Comparison of ENCODE assay signal across 26 cellular contexts in genomic region chr5:180621311-180621710, GRCh38. TPM values are rescaled to one million over a fixed set of nuclear protein-coding genes. Genes with fewer than 3 reads are reported as not detected.
A peak's percentile ranks its signal among the peaks of the same experiment; 100 is the strongest.
DNase-seq lines count a peak whose midpoint lies in the region; ATAC-seq, FAIRE-seq and TF ChIP-seq lines count a peak whose summit lies in the region.
"Had no signal": no experiment of that assay in that cellular context is flagged by ENCODE, and none has a peak within 500 bp of the region (broad histone marks: within the 10 kb centered on the region; RNA-seq: fewer than 3 reads in every experiment).

No MANE protein-coding gene starts in this region.

- peak overlapping the region; percentile 82 for H3K14ac ChIP-seq in neuronal stem cell (ENCODE audit: low read length)

- TF ChIP-seq POLR2A in K562 (conservative IDR thresholded peaks at IDR 0.05) = no peak
- no peak for TF ChIP-seq POLR2A in ovary (IDR thresholded peaks at IDR 0.05)

- H3K9me1 ChIP-seq in K562 (ENCODE audit: control insufficient read depth, insufficient read depth, low read length) = no peaks in the 10 kb centered on the region

- no peak overlapping the region for H2AFZ ChIP-seq in K562 (ENCODE audit: low read depth, low read length)
- H2AFZ ChIP-seq in neuronal stem cell (ENCODE audit: low read length) = no peak overlapping the region

- H3K27me3 ChIP-seq in K562 (ENCODE audit: control insufficient read depth in 2 of 2, insufficient read depth in 2 of 2, low read length in 2 of 2) (peaks cover 6 to 43% of the 10 kb centered on the region in 2 experiments), neuronal stem cell (ENCODE audit: control insufficient read depth in 3 of 3, insufficient read depth in 3 of 3, low read depth in 1 of 3, low read length in 3 of 3) (peaks cover 0 to 10% (median 4%) of the 10 kb centered on the region in 3 experiments), ovary (no peaks in the 10 kb centered on the region)
- H3K27me3 ChIP-seq in CD8-positive, alpha-beta T cell (ENCODE audit: insufficient read depth, low read length) = no peaks in the 10 kb centered on the region

- H3K4me3 Mint-ChIP-seq in stimulated activated naive CD8-positive, alpha-beta T cell treated with anti-CD3 and anti-CD28 coated beads, Interleukin-15, amount 100 ng/mL, for 72 hours = no peak overlapping the region
- no peak overlapping the region for H3K4me3 Mint-ChIP-seq in CD8-positive, alpha-beta T cell
- H3K4me3 Mint-ChIP-seq: CD14-positive monocyte; CD4-positive, alpha-beta memory T cell had no signal

- 36% methylated on average over 27 of the region's 32 CpGs for WGBS in K562 (ENCODE audit: insufficient coverage, low coverage, missing lambda C conversion rate)
- WGBS in neuronal stem cell (ENCODE audit: extremely low coverage in 2 of 2, insufficient read length in 2 of 2, insufficient replicate concordance in 1 of 2), 2 donors = no CpG with 5 or more reads among the region's 32 CpGs
- 78 to 84% (median 82%) methylated on average over 32 of the region's 32 CpGs for WGBS in ovary, 3 donors

- peaks cover 31% of the 10 kb centered on the region for H3K4me1 Mint-ChIP-seq in stimulated activated naive CD8-positive, alpha-beta T cell treated with anti-CD3 and anti-CD28 coated beads, Interleukin-15, amount 100 ng/mL, for 72 hours
- H3K4me1 Mint-ChIP-seq in CD8-positive, alpha-beta T cell (ENCODE audit: low read depth) = peaks cover 21% of the 10 kb centered on the region

- no TSS peak for BruUV-seq in K562 (replicated peaks; lab: Mats Ljungman, UMichigan)

- no peaks in the 10 kb centered on the region for H4K20me1 ChIP-seq in K562 (replicated peaks; ENCODE audit: control insufficient read depth, insufficient read depth, low read length)
- H4K20me1 ChIP-seq: BLaER1 had no signal

- peak overlapping the region; percentile 66 for H3K4ac ChIP-seq in neuronal stem cell (ENCODE audit: low read length)

- peaks cover 0 to 35% of the 10 kb centered on the region in 2 experiments; a peak in 2 of 5 replicates for H3K4me1 ChIP-seq in K562 (replicated peaks in 1 of 2; ENCODE audit: control insufficient read depth in 2 of 2, insufficient read depth in 2 of 2, low read length in 2 of 2)
- H3K4me1 ChIP-seq in neuronal stem cell (ENCODE audit: control insufficient read depth in 2 of 2, insufficient read depth in 1 of 2, low read depth in 1 of 2, low read length in 2 of 2) = peaks cover 10% of the 10 kb centered on the region in 2 donors
- no peaks in the 10 kb centered on the region for H3K4me1 ChIP-seq in ovary (ENCODE audit: insufficient read depth)
- H3K4me1 ChIP-seq in CD8-positive, alpha-beta T cell (ENCODE audit: insufficient read depth, low read length) = peaks cover 16% of the 10 kb centered on the region
- H3K4me1 ChIP-seq: BE2C, Caco-2 had no signal

- no peak overlapping the region for H4K91ac ChIP-seq in neuronal stem cell (ENCODE audit: low read depth, low read length, poor library complexity)

- no peaks in the 10 kb centered on the region for H3K36me3 Mint-ChIP-seq in CD8-positive, alpha-beta T cell
- H3K36me3 Mint-ChIP-seq: CD14-positive monocyte; CD4-positive, alpha-beta memory T cell; CD4-positive, CD25-positive, alpha-beta regulatory T cell had no signal

- intact Hi-C loops in K562 (cut with micrococcal nuclease) = no loop called here
- intact Hi-C loops in ovary (cut with DNase I) = no loop called here
- intact Hi-C loops in CD8-positive, alpha-beta T cell (cut with DNase I, micrococcal nuclease) = no loop called here

- peak; percentile 5 for ATAC-seq in stimulated activated naive CD8-positive, alpha-beta T cell treated with anti-CD3 and anti-CD28 coated beads, Interleukin-15, amount 100 ng/mL, for 72 hours
- ATAC-seq in stimulated activated naive CD8-positive, alpha-beta T cell treated with anti-CD3 and anti-CD28 coated beads, Interleukin-15, Interleukin-2, amounts not matched to agents 100 U/mL and 50 U/mL, for 24 hours = no peak
- no peak for ATAC-seq in K562
- no peak for ATAC-seq in CD8-positive, alpha-beta T cell
- ATAC-seq: GM12878 had no signal

- H2BK15ac ChIP-seq in neuronal stem cell (ENCODE audit: low read length) = peak overlapping the region; percentile 75

- no peaks in the 10 kb centered on the region for H3K9me3 ChIP-seq in K562 (replicated peaks; ENCODE audit: control insufficient read depth, insufficient read depth, low read depth, low read length)
- peaks cover 0 to 6% of the 10 kb centered on the region in 2 donors for H3K9me3 ChIP-seq in neuronal stem cell (replicated peaks in 1 of 2; ENCODE audit: control insufficient read depth in 2 of 2, insufficient read depth in 1 of 2, low read depth in 1 of 2, low read length in 2 of 2)
- no peaks in the 10 kb centered on the region for H3K9me3 ChIP-seq in ovary
- no peaks in the 10 kb centered on the region for H3K9me3 ChIP-seq in CD8-positive, alpha-beta T cell (ENCODE audit: low read length)
- H3K9me3 ChIP-seq: BE2C, BLaER1, Caco-2 had no signal

- H3K4me2 ChIP-seq in K562 (ENCODE audit: insufficient read depth, low read length) (no peak overlapping the region), neuronal stem cell (ENCODE audit: insufficient read depth, low read length, poor library complexity, severe bottlenecking) (no peak overlapping the region)
- H3K4me2 ChIP-seq: BLaER1 had no signal

- no peaks in the 10 kb centered on the region for H3K9me3 Mint-ChIP-seq in stimulated activated naive CD8-positive, alpha-beta T cell treated with anti-CD3 and anti-CD28 coated beads, Interleukin-15, amount 100 ng/mL, for 72 hours
- H3K9me3 Mint-ChIP-seq in CD8-positive, alpha-beta T cell = no peaks in the 10 kb centered on the region
- H3K9me3 Mint-ChIP-seq: CD4-positive, alpha-beta memory T cell; CD4-positive, CD25-positive, alpha-beta regulatory T cell had no signal

- TF ChIP-seq RAD21 in K562 (CRISPR knock-in tag; conservative IDR thresholded peaks at IDR 0.05 in 1 of 2, IDR thresholded peaks at IDR 0.05 in 1 of 2) = no peak

- FAIRE-seq in K562 (lab: Jason Lieb, UNC) = no peak
- FAIRE-seq: A204.1, D721Med, GM12878, GM12892, GM18507 had no signal

- no peak overlapping the region for H3K27ac Mint-ChIP-seq in stimulated activated naive CD8-positive, alpha-beta T cell treated with anti-CD3 and anti-CD28 coated beads, Interleukin-15, amount 100 ng/mL, for 72 hours
- no peak overlapping the region for H3K27ac Mint-ChIP-seq in CD8-positive, alpha-beta T cell
- H3K27ac Mint-ChIP-seq: CD4-positive, alpha-beta memory T cell had no signal

- no peak overlapping the region for H4K8ac ChIP-seq in neuronal stem cell (ENCODE audit: low read depth, low read length)

- CTCF ChIA-PET in K562 (lab: Yijun Ruan, JAX; ENCODE audit: low intra/inter-chr PET ratio) = no interaction called here
- CTCF ChIA-PET in CD8-positive, alpha-beta T cell (lab: Charles Lee) = interaction anchor here (1.3 kb wide), 1 partner anchor 15 kb away, joined by 3 read pairs; no protein-coding TSS in a partner anchor

- no peaks in the 10 kb centered on the region for H3K27me3 Mint-ChIP-seq in stimulated activated naive CD8-positive, alpha-beta T cell treated with anti-CD3 and anti-CD28 coated beads, Interleukin-15, amount 100 ng/mL, for 72 hours
- H3K27me3 Mint-ChIP-seq in CD8-positive, alpha-beta T cell (ENCODE audit: low read depth) = no peaks in the 10 kb centered on the region
- H3K27me3 Mint-ChIP-seq: CD4-positive, alpha-beta memory T cell; CD4-positive, CD25-positive, alpha-beta regulatory T cell had no signal

- peak overlapping the region; percentile 22 for H2BK12ac ChIP-seq in neuronal stem cell (ENCODE audit: low read length)

- peak overlapping the region; percentile 38 for H3K18ac ChIP-seq in neuronal stem cell (ENCODE audit: low read length)

- no peak for DNase-seq in stimulated activated naive CD8-positive, alpha-beta T cell treated with anti-CD3 and anti-CD28 coated beads, Interleukin-15, amount 100 ng/mL, for 72 hours
- no peak for DNase-seq in stimulated activated naive CD8-positive, alpha-beta T cell treated with anti-CD3 and anti-CD28 coated beads, Interleukin-15, Interleukin-2, amounts not matched to agents 100 U/mL and 50 U/mL, for 24 hours
- DNase-seq in K562 (ENCODE audit: extremely low read depth in 1 of 4, low spot score in 3 of 4) = no peak
- DNase-seq in neuronal stem cell (ENCODE audit: low spot score) = no peak
- no peak for DNase-seq in ovary
- DNase-seq in CD8-positive, alpha-beta T cell = no peak
- DNase-seq: 8988T; ACHN; BE2C; C1 segment of cervical spinal cord; Caco-2; Calu3; CD4-positive, alpha-beta memory T cell; CD4-positive, CD25-positive, alpha-beta regulatory T cell; DMS79 treated with DMSO at 0.1 percent for 48 hours; GDM1 had no signal

- H3K79me1 ChIP-seq in neuronal stem cell (ENCODE audit: low read depth, low read length) = no peaks in the 10 kb centered on the region

- H3K36me3 ChIP-seq in K562 (ENCODE audit: control insufficient read depth, insufficient read depth, low read length) (no peaks in the 10 kb centered on the region), neuronal stem cell (replicated peaks in 1 of 2; ENCODE audit: control insufficient read depth in 2 of 2, insufficient read depth in 2 of 2, low read length in 2 of 2) (peaks cover 0 to 6% of the 10 kb centered on the region in 2 donors), ovary (no peaks in the 10 kb centered on the region)
- no peaks in the 10 kb centered on the region for H3K36me3 ChIP-seq in CD8-positive, alpha-beta T cell (ENCODE audit: insufficient read depth, low read length)
- H3K36me3 ChIP-seq: BE2C, BLaER1 had no signal

- in situ Hi-C loops in K562 (cut with MboI) = no loop called here

- no peak overlapping the region for H2BK120ac ChIP-seq in neuronal stem cell (ENCODE audit: low read depth, low read length)

- H3K27ac ChIP-seq in K562 (ENCODE audit: extremely low read depth, low read depth, low read length) = no peak overlapping the region
- H3K27ac ChIP-seq in neuronal stem cell (replicated peaks; ENCODE audit: low read length) = no peak overlapping the region
- no peak overlapping the region for H3K27ac ChIP-seq in ovary
- H3K27ac ChIP-seq in CD8-positive, alpha-beta T cell (ENCODE audit: low read depth, low read length) = no peak overlapping the region
- H3K27ac ChIP-seq: BLaER1 had no signal

- POLR2A ChIA-PET in K562 (lab: Yijun Ruan, JAX) = interaction anchor here (0.6 kb wide), 1 partner anchor 9 kb away, joined by 3 read pairs; no protein-coding TSS in a partner anchor
- POLR2A ChIA-PET in CD8-positive, alpha-beta T cell (lab: Charles Lee) = no interaction called here

- TF ChIP-seq EP300 in K562 (IDR thresholded peaks at IDR 0.05; ENCODE audit: low read length) (no peak), ovary (IDR thresholded peaks at IDR 0.05) (no peak)

- H2BK5ac ChIP-seq in neuronal stem cell (ENCODE audit: low read length) = no peak overlapping the region

- H3K23ac ChIP-seq in neuronal stem cell (ENCODE audit: low read depth, low read length, poor library complexity) = peak overlapping the region; percentile 89

- peak overlapping the region; percentile 95 for H2AK5ac ChIP-seq in neuronal stem cell (ENCODE audit: low read depth, low read length)

- TF ChIP-seq CTCF in K562 (IDR thresholded peaks at IDR 0.05 in 2 of 3, conservative IDR thresholded peaks at IDR 0.05 in 1 of 3; ENCODE audit: insufficient read depth in 2 of 3, low read depth in 1 of 3, low read length in 3 of 3) (no peak), ovary (IDR thresholded peaks at IDR 0.05) (no peak)
- TF ChIP-seq CTCF in CD8-positive, alpha-beta T cell (IDR thresholded peaks at IDR 0.05) = no peak

- H3K4me3 ChIP-seq in K562 (no peak overlapping the region), neuronal stem cell (ENCODE audit: low read length in 2 of 2) (no peak overlapping the region), ovary (no peak overlapping the region)
- H3K4me3 ChIP-seq in CD8-positive, alpha-beta T cell (ENCODE audit: low read depth, low read length) = no peak overlapping the region
- H3K4me3 ChIP-seq: BLaER1, GM12878 had no signal

- H3K9ac ChIP-seq in K562 (ENCODE audit: insufficient read depth in 1 of 2, low read depth in 2 of 2, low read length in 2 of 2) (no peak overlapping the region), neuronal stem cell (ENCODE audit: low read depth, low read length, poor library complexity) (no peak overlapping the region)
- H3K9ac ChIP-seq: BLaER1 had no signal

- H3K79me2 ChIP-seq in K562 (ENCODE audit: control insufficient read depth, insufficient read depth, low read length) = no peaks in the 10 kb centered on the region

RNA-seq across cellular contexts. Expression of gene FLT4, which starts 28.1 kb away (rescaled TPM):
- 2.0 and 6.0 TPM in 2 replicates for total RNA-seq in K562 (2011; cell fraction: chromatin; rRNA removed; ENCODE audit: low replicate concordance)
- total RNA-seq in K562 (2011; cell fraction: nucleolus; rRNA removed) = 1.7 and 3.3 TPM in 2 replicates
- 1.1 and 2.1 TPM in 2 replicates for total RNA-seq in K562 (2011; cell fraction: nucleoplasm; rRNA removed)
- total RNA-seq in K562 (2014; rRNA removed) (0.14 and 0.24 TPM in 2 replicates), K562 (2014; rRNA removed; fragmentation: Illumina TruSeq; extraction: Trizol) (not detected in 2 replicates), K562 (2015; rRNA removed; fragmentation: Illumina TruSeq; extraction: Trizol) (0.07 TPM in 1 of 2 replicates, not detected in the other), K562 (2021) (0.24 and 0.47 TPM in 2 replicates), ovary (10 to 100 TPM in 3 of 7 donors, 1 to 10 TPM in 4; 4.1 to 18.5 (median 7.0) TPM)
- polyA plus RNA-seq in K562 (2011; rRNA removed) (0.26 and 0.42 TPM in 2 replicates), K562 (2014; fragmentation: Illumina TruSeq; extraction: Trizol) (0.18 and 0.21 TPM in 2 replicates), K562 (2014; fragmentation: Nextera tagmentation; extraction: Ambion mirVana) (under 1 TPM in 1 of 2 experiments, not detected in 1; 0.01 TPM), K562 (2014; rRNA removed) (0.05 and 0.12 TPM in 2 replicates), ovary (10 to 100 TPM in 1 of 2 donors, 1 to 10 TPM in 1; 3.3 to 12.2 TPM)
- 0.27 and 0.48 TPM in 2 replicates for polyA plus RNA-seq in K562 (2011; cell fraction: cytosol; rRNA removed)
- 1.2 and 1.6 TPM in 2 replicates for polyA plus RNA-seq in K562 (2011; cell fraction: nucleus; rRNA removed)
- 0.10 and 0.40 TPM in 2 replicates for polyA plus RNA-seq in K562 (2012)
- polyA minus RNA-seq in K562 (2011; rRNA and poly(A)+ RNA removed) = 0.18 and 0.21 TPM in 2 replicates
- polyA minus RNA-seq in K562 (2011; cell fraction: cytosol; rRNA and poly(A)+ RNA removed) = 0.48 TPM in 1 of 2 replicates, not detected in the other
- polyA minus RNA-seq in K562 (2011; cell fraction: nucleus; rRNA and poly(A)+ RNA removed) = 0.56 and 1.2 TPM in 2 replicates
- 5.4 TPM for polyA plus RNA-seq in neuronal stem cell (2013, experiment 1 of 2)
- polyA plus RNA-seq in neuronal stem cell (2013, experiment 2 of 2) = 5.5 TPM
- total RNA-seq in CD8-positive, alpha-beta T cell = 10 to 100 TPM; 11.1 to 13.3 TPM
- total RNA-seq: Caco-2, Calu3, GM12878 had no signal
- polyA plus RNA-seq: AG04450, CD14-positive monocyte had no signal

RNA-seq across cellular contexts. Expression of gene SCGB3A1, which starts 30.0 kb away (rescaled TPM):
- not detected in 2 replicates for total RNA-seq in K562 (2011; cell fraction: chromatin; rRNA removed; ENCODE audit: low replicate concordance)
- not detected in 2 replicates for total RNA-seq in K562 (2011; cell fraction: nucleolus; rRNA removed)
- not detected in 2 replicates for total RNA-seq in K562 (2011; cell fraction: nucleoplasm; rRNA removed)
- total RNA-seq in K562 (2014; rRNA removed) (not detected in 2 replicates), K562 (2014; rRNA removed; fragmentation: Illumina TruSeq; extraction: Trizol) (not detected in 2 replicates), K562 (2015; rRNA removed; fragmentation: Illumina TruSeq; extraction: Trizol) (not detected in 2 replicates), K562 (2021) (0.33 TPM in 1 of 2 replicates, not detected in the other), ovary (10 to 100 TPM in 1 of 7 donors, 1 to 10 TPM in 3, not detected in 3; 1.5 to 18.7 (median 3.7) TPM)
- polyA plus RNA-seq in K562 (2011; rRNA removed) (not detected in 2 replicates), K562 (2014; fragmentation: Illumina TruSeq; extraction: Trizol) (not detected in 2 replicates), K562 (2014; fragmentation: Nextera tagmentation; extraction: Ambion mirVana) (not detected), K562 (2014; rRNA removed) (not detected in 2 replicates), ovary (1 to 10 TPM in 1 of 2 donors, not detected in 1; 2.7 TPM)
- polyA plus RNA-seq in K562 (2011; cell fraction: cytosol; rRNA removed) = not detected in 2 replicates
- not detected in 2 replicates for polyA plus RNA-seq in K562 (2011; cell fraction: nucleus; rRNA removed)
- not detected in 2 replicates for polyA plus RNA-seq in K562 (2012)
- not detected in 2 replicates for polyA minus RNA-seq in K562 (2011; rRNA and poly(A)+ RNA removed)
- not detected in 2 replicates for polyA minus RNA-seq in K562 (2011; cell fraction: cytosol; rRNA and poly(A)+ RNA removed)
- polyA minus RNA-seq in K562 (2011; cell fraction: nucleus; rRNA and poly(A)+ RNA removed) = not detected in 2 replicates
- 0.75 TPM for polyA plus RNA-seq in neuronal stem cell (2013, experiment 1 of 2)
- polyA plus RNA-seq in neuronal stem cell (2013, experiment 2 of 2) = 0.66 TPM
- not detected for total RNA-seq in CD8-positive, alpha-beta T cell
- total RNA-seq: A673; Caco-2; Calu3; CD4-positive, alpha-beta memory T cell; CD4-positive, CD25-positive, alpha-beta regulatory T cell; G401 had no signal
- polyA plus RNA-seq: AG04450; CD4-positive, alpha-beta memory T cell; GM12878 had no signal
